ENCODE assay signal across 22 cellular contexts in genomic region chr7:24713850-24714675, GRCh38.
"Had no signal": no experiment of that assay in that cellular context is flagged by ENCODE, and none has a peak within 500 bp of the region (broad histone marks: within the 10 kb centered on the region; RNA-seq: fewer than 3 reads in every experiment).

No MANE protein-coding gene starts in this region.

- H3K4me1 ChIP-seq: SJSA1, upper lobe of left lung had no signal

- ATAC-seq: gastrocnemius medialis, mucosa of descending colon had no signal

- H3K27ac ChIP-seq: gastrocnemius medialis, SJSA1, upper lobe of left lung had no signal

- H3K27me3 ChIP-seq: gastrocnemius medialis, SJSA1, upper lobe of left lung had no signal

- H3K36me3 ChIP-seq: gastrocnemius medialis, SJSA1, upper lobe of left lung had no signal

- H3K36me3 Mint-ChIP-seq: activated naive CD8-positive, alpha-beta T cell had no signal

- H3K9me3 Mint-ChIP-seq: activated T-cell treated with anti-CD3 and anti-CD28 coated beads, Interleukin-2, amount 50 U/mL, for 24 hours; activated T-helper 2 cell treated with anti-CD3 and anti-CD28 coated beads, Interferon-gamma antibody, Interleukin-2, Interleukin-4, amounts not matched to agents 10 μg/mL and 5 μg/mL and 100 μg/mL, durations not matched to agents 14 hours and 24 hours and 36 hours; dendritic cell treated with granulocyte-macrophage colony-stimulating factor and Interleukin-4, amounts not matched to agents 40 ng/mL and 50 ng/mL, for 4 days; neural crest cell; T-helper 1 cell treated with Interleukin-12 subunit alpha and Interleukin-12 subunit beta and Interleukin-4 antibody, amounts not matched to agents 30 μg/mL and 1 μg/mL, for 36 hours had no signal

- H3K27ac Mint-ChIP-seq: activated naive CD8-positive, alpha-beta T cell; activated T-cell treated with anti-CD3 and anti-CD28 coated beads, Interleukin-2, amount 50 U/mL, for 24 hours; activated T-helper 2 cell treated with anti-CD3 and anti-CD28 coated beads, Interferon-gamma antibody, Interleukin-2, Interleukin-4, amounts not matched to agents 10 μg/mL and 5 μg/mL and 100 μg/mL, durations not matched to agents 14 hours and 24 hours and 36 hours; dendritic cell treated with granulocyte-macrophage colony-stimulating factor and Interleukin-4, amounts not matched to agents 40 ng/mL and 50 ng/mL, for 4 days; T-helper 1 cell treated with Interleukin-12 subunit alpha and Interleukin-12 subunit beta and Interleukin-4 antibody, amounts not matched to agents 30 μg/mL and 1 μg/mL, for 36 hours had no signal

- H3K4me3 Mint-ChIP-seq: activated naive CD8-positive, alpha-beta T cell; activated T-cell treated with anti-CD3 and anti-CD28 coated beads, Interleukin-2, amount 50 U/mL, for 24 hours; dendritic cell treated with granulocyte-macrophage colony-stimulating factor and Interleukin-4, amounts not matched to agents 40 ng/mL and 50 ng/mL, for 4 days; neural crest cell; T-helper 1 cell treated with Interleukin-12 subunit alpha and Interleukin-12 subunit beta and Interleukin-4 antibody, amounts not matched to agents 30 μg/mL and 1 μg/mL, for 36 hours had no signal

- H3K9me3 ChIP-seq: gastrocnemius medialis, mucosa of descending colon, SJSA1, upper lobe of left lung had no signal

- DNase-seq: activated CD4-positive, alpha-beta T cell treated with anti-CD3 and anti-CD28 coated beads for 4 hours; activated CD4-positive, alpha-beta T cell treated with anti-CD3 and anti-CD28 coated beads, Interleukin-2, amount 50 U/mL, for 48 hours; activated CD4-positive, CD25-positive, alpha-beta regulatory T cell; activated naive CD4-positive, alpha-beta T cell; activated T-cell treated with anti-CD3 and anti-CD28 coated beads, Interleukin-2, amount 50 U/mL, for 24 hours; amniotic stem cell; effector CD4-positive, alpha-beta T cell; erythroblast; gastrocnemius medialis; hippocampal formation; mesendoderm; mucosa of descending colon; stimulated activated CD4-positive, alpha-beta T cell treated with anti-CD3 and anti-CD28 coated beads, Interleukin-4, amount 100 ng/mL, for 24 hours; stimulated activated naive CD4-positive, alpha-beta T cell treated with Interleukin-2 at 50 U/mL for 16 hours; T1000 had no signal

- H3K4me3 ChIP-seq: gastrocnemius medialis, mucosa of descending colon, SJSA1, upper lobe of left lung had no signal
